In genomic region chr22:40258463-40259046, GRCh38 we compare ENCODE assay signal across 12 cellular contexts.
DNase-seq lines count a peak whose midpoint lies in the region; ATAC-seq and TF ChIP-seq lines count a peak whose summit lies in the region.
"Had no signal": no experiment of that assay in that cellular context is flagged by ENCODE, and none has a peak within 500 bp of the region (broad histone marks: within the 10 kb centered on the region; RNA-seq: fewer than 3 reads in every experiment).

No MANE protein-coding gene starts in this region.

- intact Hi-C loops in activated T-helper 1 cell treated with anti-CD3 and anti-CD28 coated beads, Interleukin-12 subunit alpha, Interleukin-12 subunit beta, Interleukin-2, Interleukin-4 antibody, amounts not matched to agents 30 ng/mL and 10 ng/mL and 1 ng/mL, durations not matched to agents 14 hours and 24 hours and 36 hours (cut with micrococcal nuclease) = loop anchor here (1.0 kb wide), 1 partner anchor 8 kb away; no protein-coding TSS in a partner anchor
- intact Hi-C loops in sciatic nerve (cut with DNase I) = no loop called here

- peak overlapping the region; percentile 40 for H3K27ac Mint-ChIP-seq in activated T-helper 1 cell treated with anti-CD3 and anti-CD28 coated beads, Interleukin-12 subunit alpha, Interleukin-12 subunit beta, Interleukin-2, Interleukin-4 antibody, amounts not matched to agents 30 ng/mL and 10 ng/mL and 1 ng/mL, durations not matched to agents 14 hours and 24 hours and 36 hours

- no peak for TF ChIP-seq CTCF in fibroblast of mammary gland (conservative IDR thresholded peaks at IDR 0.05; ENCODE audit: control insufficient read depth, insufficient read depth, low read depth, low read length)

- H3K4me1 Mint-ChIP-seq in activated T-helper 1 cell treated with anti-CD3 and anti-CD28 coated beads, Interleukin-12 subunit alpha, Interleukin-12 subunit beta, Interleukin-2, Interleukin-4 antibody, amounts not matched to agents 30 ng/mL and 10 ng/mL and 1 ng/mL, durations not matched to agents 14 hours and 24 hours and 36 hours (ENCODE audit: low read depth) = peaks cover 29% of the 10 kb centered on the region

- H3K4me3 ChIP-seq in fibroblast of mammary gland (ENCODE audit: control insufficient read depth, low read depth, low read length) = no peak overlapping the region
- H3K4me3 ChIP-seq: thoracic aorta had no signal

- no peaks in the 10 kb centered on the region for H3K27me3 Mint-ChIP-seq in activated T-helper 1 cell treated with anti-CD3 and anti-CD28 coated beads, Interleukin-12 subunit alpha, Interleukin-12 subunit beta, Interleukin-2, Interleukin-4 antibody, amounts not matched to agents 30 ng/mL and 10 ng/mL and 1 ng/mL, durations not matched to agents 14 hours and 24 hours and 36 hours (ENCODE audit: insufficient read depth)

- no peaks in the 10 kb centered on the region for H3K9me3 Mint-ChIP-seq in activated T-helper 1 cell treated with anti-CD3 and anti-CD28 coated beads, Interleukin-12 subunit alpha, Interleukin-12 subunit beta, Interleukin-2, Interleukin-4 antibody, amounts not matched to agents 30 ng/mL and 10 ng/mL and 1 ng/mL, durations not matched to agents 14 hours and 24 hours and 36 hours

- DNase-seq in HCEC 1CT (peak; percentile 54), fibroblast of mammary gland (ENCODE audit: low read depth) (peak; percentile 81), sciatic nerve (ENCODE audit: low spot score) (no peak), NCI-H128 (lab: John Stamatoyannopoulos, UW; ENCODE audit: unreplicated experiment) (no peak), cerebellar cortex (ENCODE audit: low spot score) (no peak)
- DNase-seq in activated T-helper 1 cell treated with anti-CD3 and anti-CD28 coated beads, Interleukin-12 subunit alpha, Interleukin-12 subunit beta, Interleukin-2, Interleukin-4 antibody, amounts not matched to agents 30 ng/mL and 10 ng/mL and 1 ng/mL, durations not matched to agents 14 hours and 24 hours and 36 hours (ENCODE audit: low spot score) = no peak
- DNase-seq: activated CD8-positive, alpha-beta memory T cell treated with anti-CD3 and anti-CD28 coated beads for 24 hours; hypothalamus; NK-92 treated with Interleukin-12 subunit alpha and Interleukin-12 subunit beta, amount 100 ng/mL, for 24 hours had no signal

- ATAC-seq in sciatic nerve = peak; percentile 34
- ATAC-seq in GM21390 (IDR thresholded peaks at IDR 0.05; ENCODE audit: unreplicated experiment) = no peak
- ATAC-seq in HG03460 (IDR thresholded peaks at IDR 0.05; ENCODE audit: unreplicated experiment) = no peak

- no peak overlapping the region for H3K4me3 Mint-ChIP-seq in activated T-helper 1 cell treated with anti-CD3 and anti-CD28 coated beads, Interleukin-12 subunit alpha, Interleukin-12 subunit beta, Interleukin-2, Interleukin-4 antibody, amounts not matched to agents 30 ng/mL and 10 ng/mL and 1 ng/mL, durations not matched to agents 14 hours and 24 hours and 36 hours

- H3K36me3 Mint-ChIP-seq in activated T-helper 1 cell treated with anti-CD3 and anti-CD28 coated beads, Interleukin-12 subunit alpha, Interleukin-12 subunit beta, Interleukin-2, Interleukin-4 antibody, amounts not matched to agents 30 ng/mL and 10 ng/mL and 1 ng/mL, durations not matched to agents 14 hours and 24 hours and 36 hours (ENCODE audit: low read depth) = peaks cover 30% of the 10 kb centered on the region

Comparison
In these comparisons a context has a peak if more than half of its experiments do, and no peak if none do; other contexts are left out.
1. DNase-seq: peak in HCEC 1CT (single experiment) and fibroblast of mammary gland (single experiment); none in activated T-helper 1 cell treated with anti-CD3 and anti-CD28 coated beads, Interleukin-12 subunit alpha, Interleukin-12 subunit beta, Interleukin-2, Interleukin-4 antibody, amounts not matched to agents 30 ng/mL and 10 ng/mL and 1 ng/mL, durations not matched to agents 14 hours and 24 hours and 36 hours (single experiment), sciatic nerve (single experiment), NCI-H128 (single experiment) and cerebellar cortex (single experiment).